ENCODE assay signal across 8 cellular contexts in the genomic region with DNA sequence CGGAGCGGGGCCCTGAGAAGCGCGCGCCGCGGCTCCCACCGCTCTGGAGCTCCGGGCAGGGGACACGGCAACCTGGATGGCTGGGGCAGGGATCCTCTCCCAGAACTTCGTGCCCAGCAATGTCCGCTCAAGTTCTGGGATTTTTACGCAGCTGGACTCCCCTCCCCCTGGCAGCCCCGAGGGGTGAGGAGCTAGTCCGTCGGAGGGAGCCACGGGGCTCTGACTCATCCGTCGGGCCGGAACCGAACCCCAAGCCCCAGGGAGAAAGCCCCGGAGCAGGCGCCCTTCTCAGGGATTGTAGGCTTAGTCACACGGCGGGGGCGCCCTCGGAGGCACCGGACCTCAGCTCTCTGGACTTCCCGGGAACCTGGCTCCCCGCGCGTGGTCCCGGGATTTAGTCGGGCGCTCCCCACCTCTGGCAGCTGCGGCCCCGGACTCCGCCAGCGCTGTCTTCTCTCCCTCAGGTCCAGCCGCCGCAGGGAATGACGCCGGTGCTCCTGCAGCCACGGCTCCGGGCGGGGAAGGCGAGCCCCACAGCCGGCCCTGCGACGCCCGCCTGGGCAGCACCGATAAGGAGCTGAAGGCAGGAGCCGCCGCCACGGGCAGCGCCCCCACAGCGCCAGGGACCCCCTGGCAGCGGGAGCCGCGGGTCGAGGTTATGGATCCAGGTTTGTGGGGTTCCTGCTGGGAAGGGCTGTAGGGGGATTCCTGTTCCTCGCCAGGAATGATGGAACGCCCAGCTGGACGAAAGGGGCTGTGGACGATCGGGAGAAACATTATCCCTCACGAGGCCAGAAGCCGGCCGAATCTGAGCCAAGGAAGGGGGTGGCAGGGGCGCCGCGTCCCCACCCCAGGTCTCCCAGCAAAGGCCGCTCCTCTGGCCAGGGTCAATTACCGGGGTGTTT. TPM values are rescaled to one million over a fixed set of nuclear protein-coding genes. Genes with fewer than 3 reads are reported as not detected.
A peak's percentile ranks its signal among the peaks of the same experiment; 100 is the strongest.
DNase-seq lines count a peak whose midpoint lies in the region; ATAC-seq and TF ChIP-seq lines count a peak whose summit lies in the region.

No MANE protein-coding gene starts in this region.

- CTCF ChIA-PET in activated naive CD4-positive, alpha-beta T cell treated with anti-CD3 and anti-CD28 coated beads, Interleukin-2, amount 10 ng/mL, durations not matched to agents 7 days and 5 days (lab: Charles Lee), result interaction anchor here (0.5 to 4.4 kb wide), 28 partner anchors 9 to 803 kb away, joined by 3 to 51 read pairs (median 4); a partner anchor contains a TSS

- no peaks in the 10 kb centered on the region for H3K9me3 Mint-ChIP-seq in activated naive CD4-positive, alpha-beta T cell treated with anti-CD3 and anti-CD28 coated beads, Interleukin-2, amount 10 ng/mL, durations not matched to agents 7 days and 5 days

- peaks cover 61% of the 10 kb centered on the region for H3K27me3 Mint-ChIP-seq in activated naive CD4-positive, alpha-beta T cell treated with anti-CD3 and anti-CD28 coated beads, Interleukin-2, amount 10 ng/mL, durations not matched to agents 7 days and 5 days

- ATAC-seq in left cardiac atrium, result peak; percentile 2 to 36

- no peak for TF ChIP-seq CTCF in GM13976 (IDR thresholded peaks at IDR 0.05; ENCODE audit: borderline replicate concordance, control extremely low read depth, extremely low read depth, insufficient read depth, missing control alignments)

- peaks cover 4% of the 10 kb centered on the region for H3K36me3 Mint-ChIP-seq in activated naive CD4-positive, alpha-beta T cell treated with anti-CD3 and anti-CD28 coated beads, Interleukin-2, amount 10 ng/mL, durations not matched to agents 7 days and 5 days

- intact Hi-C loops in left cardiac atrium (cut with DNase I), result no loop called here

- peaks cover 19% of the 10 kb centered on the region for H3K4me1 Mint-ChIP-seq in activated naive CD4-positive, alpha-beta T cell treated with anti-CD3 and anti-CD28 coated beads, Interleukin-2, amount 10 ng/mL, durations not matched to agents 7 days and 5 days

- H3K4me3 Mint-ChIP-seq in activated naive CD4-positive, alpha-beta T cell treated with anti-CD3 and anti-CD28 coated beads, Interleukin-2, amount 10 ng/mL, durations not matched to agents 7 days and 5 days, result peak overlapping the region; percentile 59

- peak; percentile 48 for DNase-seq in GM13976 (ENCODE audit: low spot score)
- DNase-seq in OCI-M1 (lab: John Stamatoyannopoulos, UW), result peak; percentile 68
- DNase-seq in activated naive CD4-positive, alpha-beta T cell treated with anti-CD3 and anti-CD28 coated beads, Interleukin-2, amount 10 ng/mL, durations not matched to agents 7 days and 5 days, result peak; percentile 56
- peak; percentile 81 for DNase-seq in left cardiac atrium
- DNase-seq in renal cortical epithelial cell (ENCODE audit: low read depth), result peak; percentile 47
- DNase-seq in NCI-H128 (lab: John Stamatoyannopoulos, UW; ENCODE audit: unreplicated experiment), result no peak
- no peak for DNase-seq in NCI-H2171 (lab: John Stamatoyannopoulos, UW)
- DNase-seq in cerebellar nuclear complex (lab: John Stamatoyannopoulos, UW), result no peak

- H3K27ac Mint-ChIP-seq in activated naive CD4-positive, alpha-beta T cell treated with anti-CD3 and anti-CD28 coated beads, Interleukin-2, amount 10 ng/mL, durations not matched to agents 7 days and 5 days, result no peak overlapping the region

- in situ Hi-C loops in GM13976 (cut with MboI; ENCODE audit: low sequenced_read_pairs, unreplicated experiment), result no loop called here

RNA-seq across cellular contexts. Expression of a gene that starts 0.8 kb away (rescaled TPM):
- total RNA-seq in left cardiac atrium (10 to 100 TPM in 1 of 2 donors, 1 to 10 TPM in 1; 4.8 to 27.9 TPM), renal cortical epithelial cell (16.5 and 118 TPM in 2 replicates)

RNA-seq across cellular contexts. Expression of a gene that starts 31.5 kb away (rescaled TPM):
- total RNA-seq in left cardiac atrium (10 to 100 TPM; 38.9 to 39.3 TPM), renal cortical epithelial cell (54.5 and 58.5 TPM in 2 replicates)

Comparison
In these comparisons a context has a peak if more than half of its experiments do, and no peak if none do; other contexts are left out.
1. DNase-seq: peak in GM13976 (single experiment), OCI-M1 (single experiment), activated naive CD4-positive, alpha-beta T cell treated with anti-CD3 and anti-CD28 coated beads, Interleukin-2, amount 10 ng/mL, durations not matched to agents 7 days and 5 days (single experiment), left cardiac atrium (single experiment) and renal cortical epithelial cell (single experiment); none in NCI-H128 (single experiment), NCI-H2171 (single experiment) and cerebellar nuclear complex (0 of 2).